Comparison of ENCODE assay signal across 12 cellular contexts in genomic region chr11:111913031-111913861, GRCh38. TPM values are rescaled to one million over a fixed set of nuclear protein-coding genes. Genes with fewer than 3 reads are reported as not detected.
DNase-seq lines count a peak whose midpoint lies in the region; ATAC-seq, FAIRE-seq and TF ChIP-seq lines count a peak whose summit lies in the region.
"Had no signal": no experiment of that assay in that cellular context is flagged by ENCODE, and none has a peak within 500 bp of the region (broad histone marks: within the 10 kb centered on the region; RNA-seq: fewer than 3 reads in every experiment).

No MANE protein-coding gene starts in this region.

- H3K27me3 ChIP-seq in esophagus squamous epithelium (peaks cover 0 to 16% (median 0%) of the 10 kb centered on the region in 4 donors), stomach smooth muscle (ENCODE audit: control insufficient read depth in 1 of 2, insufficient read depth in 2 of 2, low read length in 2 of 2) (no peaks in the 10 kb centered on the region)

- in situ Hi-C loops in GM13977 (cut with MboI; ENCODE audit: low pct_unique_long_range_greater_than_20kb, low sequenced_read_pairs, unreplicated experiment), result no loop called here

- no peaks in the 10 kb centered on the region for H3K9me3 ChIP-seq in esophagus squamous epithelium
- H3K9me3 ChIP-seq in stomach smooth muscle (ENCODE audit: control insufficient read depth in 2 of 2, low read length in 2 of 2), result no peaks in the 10 kb centered on the region

- intact Hi-C loops in esophagus squamous epithelium (cut with DNase I), result no loop called here

- peak overlapping the region; percentile 86 to 93 for H3K9ac ChIP-seq in stomach smooth muscle (ENCODE audit: low read length in 2 of 2)

- WGBS in esophagus squamous epithelium, 2 donors, result 43 to 45% methylated on average over 11 to 17 of the region's 24 CpGs

- H3K4me3 ChIP-seq in esophagus squamous epithelium, result peak overlapping the region; percentile 27 to 68 (median 50)
- H3K4me3 ChIP-seq in stomach smooth muscle (ENCODE audit: low read length in 2 of 2), result peak overlapping the region; percentile 66 to 83
- H3K4me3 ChIP-seq: GM12878 had no signal

- no peak for TF ChIP-seq CTCF in esophagus squamous epithelium (IDR thresholded peaks at IDR 0.05)
- TF ChIP-seq CTCF in GM13977 (IDR thresholded peaks at IDR 0.05; ENCODE audit: extremely low read depth, insufficient read depth, missing control alignments), result no peak

- DNase-seq in HTR-8/SVneo (ENCODE audit: insufficient read length, low spot score) (no peak), esophagus squamous epithelium (lab: John Stamatoyannopoulos, UW) (no peak), midbrain (lab: John Stamatoyannopoulos, UW) (peak; percentile 57), NCI-H1417 (lab: John Stamatoyannopoulos, UW) (no peak), NCI-H187 (lab: John Stamatoyannopoulos, UW) (no peak), GM13977 (ENCODE audit: low spot score) (no peak)
- DNase-seq: activated T-cell treated with anti-CD3 and anti-CD28 coated beads, Interleukin-2, amount 50 U/mL, for 24 hours; T-helper 9 cell had no signal

- H3K27ac ChIP-seq in esophagus squamous epithelium (peak overlapping the region; percentile 80 to 96 (median 94)), stomach smooth muscle (ENCODE audit: low read length) (peak overlapping the region; percentile 94)

- FAIRE-seq in HTR-8/SVneo (lab: Jason Lieb, UNC), result peak; percentile 9
- FAIRE-seq: GM12878 had no signal

- H3K4me1 ChIP-seq in esophagus squamous epithelium (peaks cover 11 to 62% (median 24%) of the 10 kb centered on the region in 3 donors), stomach smooth muscle (ENCODE audit: control insufficient read depth, insufficient read depth, low read length) (peaks cover 43% of the 10 kb centered on the region)

- no peak for TF ChIP-seq POLR2A in esophagus squamous epithelium (IDR thresholded peaks at IDR 0.05)

- H3K36me3 ChIP-seq in esophagus squamous epithelium (peaks cover 0 to 6% (median 0%) of the 10 kb centered on the region in 3 donors), stomach smooth muscle (ENCODE audit: control insufficient read depth in 2 of 2, insufficient read depth in 2 of 2, low read length in 2 of 2) (peaks cover 2 to 10% of the 10 kb centered on the region in 2 donors)

- ATAC-seq in HG03457 (IDR thresholded peaks at IDR 0.05; ENCODE audit: unreplicated experiment), result no peak
- ATAC-seq: GM12878 had no signal

RNA-seq across cellular contexts. Expression of gene HSPB2, which starts 0.7 kb away (rescaled TPM):
- under 1 TPM in 1 of 4 donors, not detected in 3; 0.19 TPM for total RNA-seq in esophagus squamous epithelium
- total RNA-seq: dermis blood vessel endothelial cell, GM12878 had no signal

RNA-seq across cellular contexts. Expression of gene CRYAB, which starts 1.7 kb away (rescaled TPM):
- 10 to 100 TPM; 22.9 to 85.0 (median 45.2) TPM for total RNA-seq in esophagus squamous epithelium
- total RNA-seq: GM12878 had no signal

RNA-seq across cellular contexts. Expression of gene C11orf52, which starts 5.5 kb away (rescaled TPM):
- 10 to 100 TPM in 1 of 4 donors, 1 to 10 TPM in 3; 2.4 to 10.2 (median 3.7) TPM for total RNA-seq in esophagus squamous epithelium
- total RNA-seq: GM12878 had no signal

RNA-seq across cellular contexts. Expression of gene DIXDC1, which starts 23.9 kb away (rescaled TPM):
- total RNA-seq in esophagus squamous epithelium, result 10 to 100 TPM in 2 of 4 donors, 1 to 10 TPM in 2; 2.8 to 26.1 (median 9.2) TPM

RNA-seq across cellular contexts. Expression of gene CFAP68, which starts 33.9 kb away (rescaled TPM):
- 10 to 100 TPM; 12.7 to 28.8 (median 17.7) TPM for total RNA-seq in esophagus squamous epithelium
